In the genomic region with DNA sequence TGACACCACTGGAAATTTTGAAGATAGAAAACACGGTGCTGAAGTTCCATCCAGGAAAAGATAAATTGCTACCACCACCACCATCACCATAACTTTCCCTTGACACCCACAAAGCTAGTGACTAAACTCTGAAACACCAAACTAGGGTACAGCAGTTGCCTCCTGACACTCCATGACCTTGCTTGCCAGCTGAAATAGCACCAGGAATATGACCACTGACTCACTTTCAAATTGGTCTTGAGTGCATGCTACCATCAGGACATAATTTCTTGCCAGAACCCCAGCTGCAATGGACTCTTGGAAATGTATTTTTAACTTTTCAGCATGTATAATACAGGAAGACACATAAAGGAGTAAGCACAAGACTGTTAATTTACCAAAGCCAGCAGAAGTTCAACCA, we compare ENCODE assay signal across 23 cellular contexts.
"Had no signal": no experiment of that assay in that cellular context is flagged by ENCODE, and none has a peak within 500 bp of the region (broad histone marks: within the 10 kb centered on the region; RNA-seq: fewer than 3 reads in every experiment).

No MANE protein-coding gene starts in this region.

- DNase-seq: naive thymus-derived CD4-positive, alpha-beta T cell; natural killer cell; occipital lobe; ovary; posterior cingulate gyrus; psoas muscle; right cardiac atrium; right lobe of liver; sigmoid colon; spleen; stimulated activated CD4-positive, alpha-beta T cell treated with anti-CD3 and anti-CD28 coated beads, Interleukin-12 subunit alpha, Interleukin-12 subunit beta, amount 100 ng/mL, for 4 hours; stimulated activated CD4-positive, alpha-beta T cell treated with anti-CD3 and anti-CD28 coated beads, Interleukin-1b, Interleukin-23, amount 100 ng/mL, for 48 hours; stimulated activated CD4-positive, alpha-beta T cell treated with anti-CD3 and anti-CD28 coated beads, Interleukin-4, amount 100 ng/mL, for 1 hour; stimulated activated naive CD4-positive, alpha-beta T cell; stimulated activated naive CD8-positive, alpha-beta T cell treated with anti-CD3 and anti-CD28 coated beads, Interleukin-15, amount 100 ng/mL, for 72 hours; stimulated activated naive CD8-positive, alpha-beta T cell treated with anti-CD3 and anti-CD28 coated beads, Interleukin-15, Interleukin-2, amounts not matched to agents 100 U/mL and 50 U/mL, for 24 hours; substantia nigra; testis; tibial artery; transverse colon; upper lobe of right lung; uterus had no signal

- ATAC-seq: naive thymus-derived CD4-positive, alpha-beta T cell; natural killer cell; psoas muscle; right cardiac atrium; right lobe of liver; stimulated activated memory B cell treated with anti-CD40 and anti-IgM and Interleukin-4, amounts not matched to agents 10 μg/mL and 1 μg/mL and 100 μg/mL, for 72 hours; stimulated activated naive CD8-positive, alpha-beta T cell treated with anti-CD3 and anti-CD28 coated beads, Interleukin-15, amount 100 ng/mL, for 72 hours; stimulated activated naive CD8-positive, alpha-beta T cell treated with anti-CD3 and anti-CD28 coated beads, Interleukin-15, Interleukin-2, amounts not matched to agents 100 U/mL and 50 U/mL, for 24 hours; upper lobe of right lung had no signal
